ENCODE assay signal across 24 cellular contexts in the genomic region with DNA sequence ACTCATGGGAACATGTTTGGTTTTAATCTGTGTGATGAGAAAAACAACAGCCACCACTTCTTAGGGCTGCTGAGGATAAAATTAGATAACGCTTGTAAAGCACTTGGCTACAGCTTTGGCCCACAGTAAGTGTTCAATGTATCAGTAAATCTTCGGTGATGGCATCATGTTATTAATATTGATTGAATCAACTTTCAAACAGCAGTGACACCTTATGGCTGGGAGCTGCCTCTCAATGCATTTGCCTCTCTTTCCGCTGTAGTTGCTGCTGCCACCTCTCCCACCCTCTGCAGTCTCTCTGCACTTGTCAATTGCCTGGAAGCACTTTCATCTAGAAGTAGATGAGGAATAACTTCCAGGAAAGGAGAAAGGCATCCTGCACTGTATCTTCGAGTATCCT.
DNase-seq lines count a peak whose midpoint lies in the region; ATAC-seq, FAIRE-seq and TF ChIP-seq lines count a peak whose summit lies in the region.
"Had no signal": no experiment of that assay in that cellular context is flagged by ENCODE, and none has a peak within 500 bp of the region (broad histone marks: within the 10 kb centered on the region; RNA-seq: fewer than 3 reads in every experiment).

No MANE protein-coding gene starts in this region.

- H3K4me3 ChIP-seq in AG10803 (ENCODE audit: low read length) (no peak overlapping the region), Panc1 (ENCODE audit: low read depth in 2 of 2, low read length in 2 of 2) (no peak overlapping the region), neural cell (ENCODE audit: low read length) (no peak overlapping the region), mucosa of descending colon (no peak overlapping the region)
- H3K4me3 ChIP-seq: GM12878, PC-9 had no signal

- H3F3A ChIP-seq in neural cell (ENCODE audit: insufficient read depth, low read length, poor library complexity, severe bottlenecking), result no peaks in the 10 kb centered on the region

- no peak overlapping the region for H2AFZ ChIP-seq in neural cell (ENCODE audit: low read depth, low read length)
- H2AFZ ChIP-seq: PC-9 had no signal

- H3K36me3 ChIP-seq in Panc1 (ENCODE audit: control insufficient read depth, insufficient read depth, low read length), result no peaks in the 10 kb centered on the region
- H3K36me3 ChIP-seq in neural cell (ENCODE audit: insufficient read depth, low read length), result no peaks in the 10 kb centered on the region
- H3K36me3 ChIP-seq in mucosa of descending colon (ENCODE audit: low read depth), result no peaks in the 10 kb centered on the region

- H3K9me2 ChIP-seq in neural cell (ENCODE audit: insufficient read depth, low read length), result no peaks in the 10 kb centered on the region

- intact Hi-C loops in Panc1 (cut with micrococcal nuclease; ENCODE audit: unreplicated experiment) (no loop called here), mucosa of descending colon (cut with DNase I, micrococcal nuclease) (no loop called here)

- H3K79me2 ChIP-seq in neural cell (replicated peaks; ENCODE audit: insufficient read depth, low read length), result no peaks in the 10 kb centered on the region

- H3K27me3 ChIP-seq in Panc1 (ENCODE audit: control insufficient read depth, insufficient read depth, low read length), result peaks cover 18% of the 10 kb centered on the region
- H3K27me3 ChIP-seq in neural cell (ENCODE audit: insufficient read depth, low read depth, low read length), result no peaks in the 10 kb centered on the region

- H4K20me1 ChIP-seq in neural cell (ENCODE audit: insufficient read depth), result no peaks in the 10 kb centered on the region

- BruUV-seq in Panc1 (replicated peaks; lab: Mats Ljungman, UMichigan), result no TSS peak

- H3K4me2 ChIP-seq in neural cell (ENCODE audit: low read length), result no peak overlapping the region
- H3K4me2 ChIP-seq: PC-9 had no signal

- H3K9me3 ChIP-seq in Panc1 (ENCODE audit: control insufficient read depth, insufficient read depth, low read depth, low read length), result no peaks in the 10 kb centered on the region
- H3K9me3 ChIP-seq in neural cell (ENCODE audit: low read length), result no peaks in the 10 kb centered on the region
- no peaks in the 10 kb centered on the region for H3K9me3 ChIP-seq in mucosa of descending colon

- no peak for ATAC-seq in Panc1
- no peak for ATAC-seq in HG02840 (IDR thresholded peaks at IDR 0.05; ENCODE audit: low FRiP score, unreplicated experiment)
- no peak for ATAC-seq in mucosa of descending colon
- no peak for ATAC-seq in GM21526 (IDR thresholded peaks at IDR 0.05; ENCODE audit: low FRiP score, unreplicated experiment)
- ATAC-seq: GM12878, T-cell had no signal

- H3K27ac ChIP-seq in Panc1 (ENCODE audit: low read length) (no peak overlapping the region), neural cell (ENCODE audit: low read length) (no peak overlapping the region)
- H3K27ac ChIP-seq: PC-9 had no signal

- in situ Hi-C loops in Panc1 (cut with HindIII; ENCODE audit: low pct_unique_long_range_greater_than_20kb, low sequenced_read_pairs), result no loop called here

- CTCF ChIA-PET in Panc1 (lab: Charles Lee), result interaction anchor here (0.6 kb wide), 1 partner anchor 15 kb away, joined by 8 read pairs; no protein-coding TSS in a partner anchor

- TF ChIP-seq RAD21 in neural cell (conservative IDR thresholded peaks at IDR 0.05), result peak; percentile 74

- FAIRE-seq in D721Med (lab: Jason Lieb, UNC), result no peak
- FAIRE-seq: G401.6, GM12878, H1 had no signal

- H3K4me1 ChIP-seq in Panc1 (ENCODE audit: control insufficient read depth, insufficient read depth, low read length), result no peaks in the 10 kb centered on the region
- no peaks in the 10 kb centered on the region for H3K4me1 ChIP-seq in mucosa of descending colon (ENCODE audit: low read depth)

- no peak overlapping the region for H3K9ac ChIP-seq in neural cell (ENCODE audit: low read length)

- POLR2A ChIA-PET in Panc1 (lab: Charles Lee), result no interaction called here

- DNase-seq in AG10803 (ENCODE audit: low read depth) (no peak), D721Med (ENCODE audit: insufficient read length, low spot score) (no peak), Panc1 (ENCODE audit: low read depth, low spot score) (no peak), mucosa of descending colon (no peak)
- DNase-seq: Calu3, HCEC 1CT, IMR-90, KG1, MM.1S, NCI-H187, NCI-H2081 treated with DMSO at 0.1 percent for 48 hours, NCI-H2171, NCI-H226, NCI-H524 treated with DMSO at 0.1 percent for 48 hours, PC-9, RPMI8226, SHP77, T-cell had no signal

- no peak for TF ChIP-seq EP300 in neural cell (conservative IDR thresholded peaks at IDR 0.05; ENCODE audit: poor library complexity, severe bottlenecking)

- TF ChIP-seq CTCF in AG10803 (conservative IDR thresholded peaks at IDR 0.05; ENCODE audit: low read length) (peak; percentile 9; the same call in 1 of the 2 replicates), D721Med (IDR thresholded peaks at IDR 0.05; ENCODE audit: insufficient read depth, missing control alignments) (peak; percentile 31), Panc1 (IDR thresholded peaks at IDR 0.05) (0 out of 2 replicates have a peak, but pooled peaks have one; percentile 25), neural cell (IDR thresholded peaks at IDR 0.05; ENCODE audit: poor library complexity, severe bottlenecking) (peak; percentile 71), mucosa of descending colon (IDR thresholded peaks at IDR 0.05) (no peak)

TF ChIP-seq in neural cell, 6 proteins besides CTCF, POLR2A, EP300 and RAD21:
- no peak for TF ChIP-seq POLR2AphosphoS5 (IDR thresholded peaks at IDR 0.05)
- no peak for TF ChIP-seq EZH2 (IDR thresholded peaks at IDR 0.05; ENCODE audit: borderline replicate concordance, insufficient read depth, low read length, poor library complexity, severe bottlenecking)
- TF ChIP-seq TAF1 (IDR thresholded peaks at IDR 0.05; ENCODE audit: low read depth), result no peak
- peak; percentile 68 for TF ChIP-seq SMC3 (conservative IDR thresholded peaks at IDR 0.05; ENCODE audit: poor library complexity)
- TF ChIP-seq MXI1 (conservative IDR thresholded peaks at IDR 0.05; ENCODE audit: poor library complexity, severe bottlenecking), result no peak
